ENCODE assay signal across 9 cellular contexts in the genomic region with DNA sequence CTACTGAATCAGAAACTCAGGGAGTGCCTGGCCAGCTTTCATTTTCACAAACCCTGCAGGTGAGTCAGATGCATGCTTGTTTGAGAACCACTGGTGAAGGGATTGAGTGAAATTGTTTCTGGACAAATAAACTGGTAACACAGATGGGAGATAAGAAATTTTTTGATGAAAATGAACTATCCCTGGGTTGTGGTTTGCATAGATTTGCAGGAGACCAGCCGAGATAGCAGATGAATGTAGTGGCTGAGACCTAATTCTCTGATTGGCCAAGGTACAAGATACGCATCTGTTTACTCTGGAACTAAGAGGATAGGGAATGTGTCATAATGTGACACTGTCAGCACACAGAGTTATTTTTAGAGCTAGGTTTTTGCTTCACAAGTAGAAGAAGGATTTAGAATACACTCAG.
DNase-seq lines count a peak whose midpoint lies in the region; ATAC-seq and TF ChIP-seq lines count a peak whose summit lies in the region.
"Had no signal": no experiment of that assay in that cellular context is flagged by ENCODE, and none has a peak within 500 bp of the region (broad histone marks: within the 10 kb centered on the region; RNA-seq: fewer than 3 reads in every experiment).

No MANE protein-coding gene starts in this region.

- peaks cover 12% of the 10 kb centered on the region for H3K4me1 ChIP-seq in mesodermal cell (ENCODE audit: control insufficient read depth, insufficient read depth, low read length, poor library complexity, severe bottlenecking)
- H3K4me1 ChIP-seq in gastroesophageal sphincter = peaks cover 0 to 10% (median 0%) of the 10 kb centered on the region in 3 donors

- in situ Hi-C loops in astrocyte of the cerebellum (cut with HindIII; ENCODE audit: low sequenced_read_pairs) = no loop called here

- no peak for TF ChIP-seq EP300 in gastroesophageal sphincter (IDR thresholded peaks at IDR 0.05)

- TF ChIP-seq POLR2A in gastroesophageal sphincter (IDR thresholded peaks at IDR 0.05) (no peak), lower leg skin (IDR thresholded peaks at IDR 0.05) (no peak)

- H3K27ac ChIP-seq in mesodermal cell (ENCODE audit: low read depth, low read length, severe bottlenecking) (peak overlapping the region; percentile 80), gastroesophageal sphincter (no peak overlapping the region)

- 65 to 85% methylated on average over 2 of the region's 2 CpGs for WGBS in mesodermal cell (ENCODE audit: insufficient coverage in 2 of 2), 2 experiments
- WGBS in gastroesophageal sphincter (ENCODE audit: low coverage in 1 of 2), 2 donors = 0 to 24% methylated on average over 2 of the region's 2 CpGs
- 37 to 55% methylated on average over 2 of the region's 2 CpGs for WGBS in lower leg skin, 2 donors

- H3K27me3 ChIP-seq in gastroesophageal sphincter = no peaks in the 10 kb centered on the region

- DNase-seq in EL (peak; percentile 78), LNCaP clone FGC (ENCODE audit: low read depth) (peak; percentile 77), astrocyte of the cerebellum (ENCODE audit: low read depth) (peak; percentile 43), NCI-H1048 (lab: John Stamatoyannopoulos, UW) (no peak), lower leg skin (ENCODE audit: low spot score in 2 of 2) (no peak), foreskin melanocyte (no peak)
- DNase-seq: activated CD8-positive, alpha-beta memory T cell treated with anti-CD3 and anti-CD28 coated beads, Interleukin-2, amount 50 U/mL, for 48 hours had no signal

- no peak for ATAC-seq in gastroesophageal sphincter

- TF ChIP-seq CTCF in LNCaP clone FGC (IDR thresholded peaks at IDR 0.05; ENCODE audit: control insufficient read depth, extremely low read depth, insufficient read depth) (no peak), astrocyte of the cerebellum (IDR thresholded peaks at IDR 0.05; ENCODE audit: low read depth, low read length, missing control alignments) (no peak), gastroesophageal sphincter (IDR thresholded peaks at IDR 0.05) (no peak), lower leg skin (IDR thresholded peaks at IDR 0.05) (no peak)

- H3K36me3 ChIP-seq in mesodermal cell (ENCODE audit: control insufficient read depth, insufficient read depth, low read length) (no peaks in the 10 kb centered on the region), gastroesophageal sphincter (no peaks in the 10 kb centered on the region)

- peak overlapping the region; percentile 35 for H3K4me3 ChIP-seq in LNCaP clone FGC (ENCODE audit: low read depth, low read length)
- no peak overlapping the region for H3K4me3 ChIP-seq in astrocyte of the cerebellum (ENCODE audit: low read depth, low read length)
- H3K4me3 ChIP-seq in mesodermal cell (ENCODE audit: extremely low read depth, insufficient read depth, low read length, poor library complexity, severe bottlenecking) = no peak overlapping the region
- no peak overlapping the region for H3K4me3 ChIP-seq in gastroesophageal sphincter
- no peak overlapping the region for H3K4me3 ChIP-seq in lower leg skin (ENCODE audit: low read depth, poor library complexity, severe bottlenecking)

- intact Hi-C loops in lower leg skin (cut with DNase I; ENCODE audit: low total_unique reads) = no loop called here

- H3K9me3 ChIP-seq in mesodermal cell (ENCODE audit: control insufficient read depth, low read length) (no peaks in the 10 kb centered on the region), gastroesophageal sphincter (no peaks in the 10 kb centered on the region)

Comparison
In these comparisons a context has a peak if more than half of its experiments do, and no peak if none do; other contexts are left out.
1. DNase-seq: peak in EL (single experiment), LNCaP clone FGC (single experiment) and astrocyte of the cerebellum (single experiment); none in NCI-H1048 (single experiment), lower leg skin (0 of 2) and foreskin melanocyte (single experiment).